ENCODE assay signal across 1 cellular context in the genomic region with DNA sequence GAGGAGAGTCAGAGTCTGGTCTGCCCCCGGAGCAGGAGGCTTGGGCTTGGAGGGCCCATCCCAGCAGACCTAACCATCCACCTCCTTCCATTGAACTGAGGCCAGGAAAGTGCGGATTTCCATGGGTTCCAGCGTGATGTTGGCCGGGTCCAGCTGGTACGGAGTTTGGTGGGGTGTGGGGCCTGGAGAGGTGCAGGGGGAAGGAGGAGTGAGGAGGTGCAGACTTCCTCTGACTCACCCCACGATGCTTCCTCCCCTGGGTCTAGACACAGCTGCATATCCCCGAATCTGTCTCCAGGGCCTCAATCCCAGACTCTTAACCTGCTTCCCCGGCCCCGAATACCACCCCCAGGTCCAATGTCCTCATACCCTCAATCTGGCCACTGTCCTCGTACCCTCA.
TF ChIP-seq lines count a peak whose summit lies in the region.

No MANE protein-coding gene starts in this region.

TF ChIP-seq in endothelial cell of umbilical vein, 7 proteins besides CTCF, POLR2A, EP300 and RAD21:
- TF ChIP-seq POLR2AphosphoS5 (IDR thresholded peaks at IDR 0.05; ENCODE audit: insufficient read depth, low read depth, low read length) = no peak
- TF ChIP-seq GATA2 (IDR thresholded peaks at IDR 0.05; ENCODE audit: insufficient read depth, insufficient read length, low read depth, low read length) = no peak
- TF ChIP-seq, protein P1, sequence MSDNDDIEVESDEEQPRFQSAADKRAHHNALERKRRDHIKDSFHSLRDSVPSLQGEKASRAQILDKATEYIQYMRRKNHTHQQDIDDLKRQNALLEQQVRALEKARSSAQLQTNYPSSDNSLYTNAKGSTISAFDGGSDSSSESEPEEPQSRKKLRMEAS (IDR thresholded peaks at IDR 0.05; ENCODE audit: insufficient read depth, insufficient read length) = no peak
- TF ChIP-seq FOS (IDR thresholded peaks at IDR 0.05; ENCODE audit: borderline replicate concordance, insufficient read depth, low read length) = no peak
- TF ChIP-seq MYC (IDR thresholded peaks at IDR 0.05; ENCODE audit: low read depth, low read length) = no peak
- no peak for TF ChIP-seq JUN (IDR thresholded peaks at IDR 0.05; ENCODE audit: borderline replicate concordance, insufficient read depth, insufficient read length, low read depth)
- no peak for TF ChIP-seq EZH2 (IDR thresholded peaks at IDR 0.05; ENCODE audit: borderline replicate concordance, low read depth, low read length, severe bottlenecking)
